ENCODE assay signal across 17 cellular contexts in genomic region chr12:47075192-47076084, GRCh38. TPM values are rescaled to one million over a fixed set of nuclear protein-coding genes. Genes with fewer than 3 reads are reported as not detected.
A peak's percentile ranks its signal among the peaks of the same experiment; 100 is the strongest.
DNase-seq lines count a peak whose midpoint lies in the region; ATAC-seq and TF ChIP-seq lines count a peak whose summit lies in the region.
"Had no signal": no experiment of that assay in that cellular context is flagged by ENCODE, and none has a peak within 500 bp of the region (broad histone marks: within the 10 kb centered on the region; RNA-seq: fewer than 3 reads in every experiment).

No MANE protein-coding gene starts in this region.

- H3K27me3 Mint-ChIP-seq in activated T-cell treated with anti-CD3 and anti-CD28 coated beads, Interleukin-2, amount 50 U/mL, for 4 hours (ENCODE audit: low read depth): no peaks in the 10 kb centered on the region
- no peaks in the 10 kb centered on the region for H3K27me3 Mint-ChIP-seq in activated T-helper 17 cell treated with anti-CD3 and anti-CD28 coated beads, Interleukin-2, amount 50 U/mL, for 72 hours

- no peak for ATAC-seq in activated T-cell treated with anti-CD3 and anti-CD28 coated beads, Interleukin-2, amount 50 U/mL, for 4 hours
- no peak for ATAC-seq in activated T-helper 17 cell treated with anti-CD3 and anti-CD28 coated beads, Interleukin-2, amount 50 U/mL, for 72 hours (replicated peaks)
- ATAC-seq: CD8-positive, alpha-beta T cell had no signal

- H3K27me3 ChIP-seq in smooth muscle cell (ENCODE audit: low read depth): no peaks in the 10 kb centered on the region
- H3K27me3 ChIP-seq: MG63 had no signal

- H2AFZ ChIP-seq in smooth muscle cell (ENCODE audit: low read depth): no peak overlapping the region

- no peaks in the 10 kb centered on the region for H3K9me3 ChIP-seq in smooth muscle cell (replicated peaks; ENCODE audit: low read depth)
- H3K9me3 ChIP-seq: MG63 had no signal

- in situ Hi-C loops in ACHN (cut with HindIII; ENCODE audit: low pct_ligation_motif_present, low pct_unique_long_range_greater_than_20kb, low sequenced_read_pairs): no loop called here

- H3K27ac Mint-ChIP-seq in activated T-helper 17 cell treated with anti-CD3 and anti-CD28 coated beads, Interleukin-2, amount 50 U/mL, for 72 hours: no peak overlapping the region
- H3K27ac Mint-ChIP-seq: CD8-positive, alpha-beta T cell had no signal

- peaks cover 14% of the 10 kb centered on the region for H4K20me1 ChIP-seq in smooth muscle cell (ENCODE audit: low read depth)

- peak overlapping the region; percentile 47 for H3K4me3 Mint-ChIP-seq in activated T-cell treated with anti-CD3 and anti-CD28 coated beads, Interleukin-2, amount 50 U/mL, for 4 hours
- H3K4me3 Mint-ChIP-seq in activated T-helper 17 cell treated with anti-CD3 and anti-CD28 coated beads, Interleukin-2, amount 50 U/mL, for 72 hours: peak overlapping the region; percentile 94
- H3K4me3 Mint-ChIP-seq: CD8-positive, alpha-beta T cell had no signal

- no peaks in the 10 kb centered on the region for H3K4me1 ChIP-seq in smooth muscle cell (ENCODE audit: low read depth)

- H3K9me3 Mint-ChIP-seq in activated T-cell treated with anti-CD3 and anti-CD28 coated beads, Interleukin-2, amount 50 U/mL, for 4 hours: no peaks in the 10 kb centered on the region
- H3K9me3 Mint-ChIP-seq in activated T-helper 17 cell treated with anti-CD3 and anti-CD28 coated beads, Interleukin-2, amount 50 U/mL, for 72 hours: no peaks in the 10 kb centered on the region
- H3K9me3 Mint-ChIP-seq: CD8-positive, alpha-beta T cell had no signal

- H3F3A ChIP-seq in smooth muscle cell (ENCODE audit: low read depth): peaks cover 3% of the 10 kb centered on the region

- no peak for DNase-seq in activated T-cell treated with anti-CD3 and anti-CD28 coated beads, Interleukin-2, amount 50 U/mL, for 4 hours
- DNase-seq in activated T-cell treated with anti-CD3 and anti-CD28 coated beads, Interleukin-2, amount 50 U/mL, for 1 hour: no peak
- no peak for DNase-seq in coronary artery (ENCODE audit: low spot score)
- no peak for DNase-seq in smooth muscle cell (lab: John Stamatoyannopoulos, UW; ENCODE audit: unreplicated experiment)
- no peak for DNase-seq in NCI-H226
- DNase-seq in GM20000 (ENCODE audit: low spot score): no peak
- DNase-seq in ACHN: no peak
- DNase-seq: CD8-positive, alpha-beta T cell; DMS 273 treated with DMSO at 0.1 percent for 48 hours; H7; MG63; NCI-H1092 treated with DMSO at 0.1 percent for 48 hours; NCI-H2081 treated with DMSO at 0.1 percent for 48 hours; NCI-H524; SHP77 treated with DMSO at 0.1 percent for 48 hours had no signal

- H3K9ac ChIP-seq in smooth muscle cell (ENCODE audit: low read depth): no peak overlapping the region

- TF ChIP-seq CTCF in coronary artery (IDR thresholded peaks at IDR 0.05) (no peak), smooth muscle cell (IDR thresholded peaks at IDR 0.05; ENCODE audit: borderline replicate concordance, insufficient read depth, poor library complexity, severe bottlenecking) (no peak), GM20000 (IDR thresholded peaks at IDR 0.05; ENCODE audit: extremely low read depth, missing control alignments) (no peak)

- peaks cover 25% of the 10 kb centered on the region for H3K79me2 ChIP-seq in smooth muscle cell (ENCODE audit: low read depth)

- peak overlapping the region; percentile 83 for H3K4me2 ChIP-seq in smooth muscle cell

- peaks cover 8% of the 10 kb centered on the region for H3K36me3 Mint-ChIP-seq in activated T-cell treated with anti-CD3 and anti-CD28 coated beads, Interleukin-2, amount 50 U/mL, for 4 hours (ENCODE audit: insufficient read depth)
- H3K36me3 Mint-ChIP-seq in activated T-helper 17 cell treated with anti-CD3 and anti-CD28 coated beads, Interleukin-2, amount 50 U/mL, for 72 hours (ENCODE audit: low read depth): peaks cover 38% of the 10 kb centered on the region

- H3K4me1 Mint-ChIP-seq in activated T-cell treated with anti-CD3 and anti-CD28 coated beads, Interleukin-2, amount 50 U/mL, for 4 hours (ENCODE audit: low read depth): peaks cover 34% of the 10 kb centered on the region
- H3K4me1 Mint-ChIP-seq in activated T-helper 17 cell treated with anti-CD3 and anti-CD28 coated beads, Interleukin-2, amount 50 U/mL, for 72 hours: peaks cover 7% of the 10 kb centered on the region

- no peaks in the 10 kb centered on the region for H3K36me3 ChIP-seq in smooth muscle cell (ENCODE audit: low read depth)

- peak overlapping the region; percentile 98 to 99 for H3K27ac ChIP-seq in coronary artery
- H3K27ac ChIP-seq in smooth muscle cell (ENCODE audit: low read depth): no peak overlapping the region
- H3K27ac ChIP-seq: 22Rv1 had no signal

- peak overlapping the region; percentile 89 for H3K4me3 ChIP-seq in coronary artery
- H3K4me3 ChIP-seq in smooth muscle cell: no peak overlapping the region
- H3K4me3 ChIP-seq: MG63 had no signal

- 92% methylated on average over 7 of the region's 7 CpGs for WGBS in smooth muscle cell (ENCODE audit: low lambda C conversion rate)

RNA-seq across cellular contexts. Expression of gene PCED1B, which starts 4.0 kb away (rescaled TPM):
- 10 to 100 TPM; 57.1 to 78.2 (median 71.2) TPM for total RNA-seq in activated T-cell treated with anti-CD3 and anti-CD28 coated beads, Interleukin-2, amount 50 U/mL, for 4 hours
- total RNA-seq in activated T-helper 17 cell treated with anti-CD3 and anti-CD28 coated beads, Interleukin-2, amount 50 U/mL, for 72 hours: 100 to 1,000 TPM in 1 of 2 donors, 10 to 100 TPM in 1; 31.0 to 107 TPM
- total RNA-seq in smooth muscle cell: 2.7 and 6.1 TPM in 2 replicates
- polyA plus RNA-seq in smooth muscle cell: 3.5 and 6.3 TPM in 2 replicates

RNA-seq across cellular contexts. Expression of gene AMIGO2, which starts 4.3 kb away (rescaled TPM):
- total RNA-seq in activated T-cell treated with anti-CD3 and anti-CD28 coated beads, Interleukin-2, amount 50 U/mL, for 4 hours: 10 to 100 TPM; 27.8 to 39.7 (median 30.4) TPM
- total RNA-seq in activated T-helper 17 cell treated with anti-CD3 and anti-CD28 coated beads, Interleukin-2, amount 50 U/mL, for 72 hours: 10 to 100 TPM in 1 of 2 donors, 1 to 10 TPM in 1; 4.9 to 11.7 TPM
- total RNA-seq in smooth muscle cell: 51.6 and 59.6 TPM in 2 replicates
- 30.4 and 54.8 TPM in 2 replicates for polyA plus RNA-seq in smooth muscle cell
